In genomic region chr21:41631564-41632461, GRCh38 we compare ENCODE assay signal across 11 cellular contexts.
DNase-seq lines count a peak whose midpoint lies in the region; FAIRE-seq and TF ChIP-seq lines count a peak whose summit lies in the region.
"Had no signal": no experiment of that assay in that cellular context is flagged by ENCODE, and none has a peak within 500 bp of the region (broad histone marks: within the 10 kb centered on the region; RNA-seq: fewer than 3 reads in every experiment).

No MANE protein-coding gene starts in this region.

- peaks cover 6% of the 10 kb centered on the region for H3K9me3 Mint-ChIP-seq in chondrocyte (ENCODE audit: low read depth)
- H3K9me3 Mint-ChIP-seq: activated CD4-positive, alpha-beta T cell treated with anti-CD3 and anti-CD28 coated beads, Interleukin-2, amount 10 ng/mL, durations not matched to agents 7 days and 5 days had no signal

- H3K27me3 Mint-ChIP-seq in chondrocyte (ENCODE audit: low read depth) = no peaks in the 10 kb centered on the region

- TF ChIP-seq CTCF in chondrocyte (IDR thresholded peaks at IDR 0.05) = no peak

- DNase-seq in EH (ENCODE audit: low read depth) (peak; percentile 69), NCI-H2107 (lab: John Stamatoyannopoulos, UW) (peak; percentile 76), chondrocyte (ENCODE audit: low spot score) (no peak), posterior vena cava (ENCODE audit: low spot score) (peak; percentile 46), G401 (ENCODE audit: low spot score) (no peak), GM12891 (ENCODE audit: insufficient read length, low spot score) (no peak), NCI-H1694 (lab: John Stamatoyannopoulos, UW) (no peak)
- no peak for DNase-seq in activated CD4-positive, alpha-beta T cell treated with anti-CD3 and anti-CD28 coated beads for 4 hours
- DNase-seq: activated CD4-positive, alpha-beta T cell treated with anti-CD3 and anti-CD28 coated beads, Interleukin-2, amount 10 ng/mL, durations not matched to agents 7 days and 5 days; stimulated activated CD4-positive, alpha-beta T cell treated with anti-CD3 and anti-CD28 coated beads, Interleukin-2, amount 100 ng/mL, for 24 hours had no signal

- no peak overlapping the region for H3K4me3 Mint-ChIP-seq in chondrocyte (ENCODE audit: unreplicated experiment)
- H3K4me3 Mint-ChIP-seq: activated CD4-positive, alpha-beta T cell treated with anti-CD3 and anti-CD28 coated beads, Interleukin-2, amount 10 ng/mL, durations not matched to agents 7 days and 5 days had no signal

- peak overlapping the region; percentile 58 for H3K27ac Mint-ChIP-seq in chondrocyte (ENCODE audit: unreplicated experiment)
- H3K27ac Mint-ChIP-seq: activated CD4-positive, alpha-beta T cell treated with anti-CD3 and anti-CD28 coated beads, Interleukin-2, amount 10 ng/mL, durations not matched to agents 7 days and 5 days had no signal

- intact Hi-C loops in posterior vena cava (cut with DNase I) = no loop called here

- TF ChIP-seq POLR2A in GM12891 (IDR thresholded peaks at IDR 0.05; ENCODE audit: low read depth, low read length) = no peak

- in situ Hi-C loops in G401 (cut with HindIII; ENCODE audit: low sequenced_read_pairs) = no loop called here

- no peaks in the 10 kb centered on the region for H3K36me3 Mint-ChIP-seq in chondrocyte (ENCODE audit: low read depth)

- H3K4me1 Mint-ChIP-seq in chondrocyte (ENCODE audit: low read depth) = peaks cover 37% of the 10 kb centered on the region
- H3K4me1 Mint-ChIP-seq: activated CD4-positive, alpha-beta T cell treated with anti-CD3 and anti-CD28 coated beads, Interleukin-2, amount 10 ng/mL, durations not matched to agents 7 days and 5 days had no signal

- no peak for FAIRE-seq in GM12891 (lab: Jason Lieb, UNC)
- FAIRE-seq: frontal cortex had no signal

TF ChIP-seq in GM12891, 5 proteins besides CTCF, POLR2A, EP300 and RAD21:
- no peak for TF ChIP-seq TAF1 (IDR thresholded peaks at IDR 0.05; ENCODE audit: low read depth, low read length)
- no peak for TF ChIP-seq POLR2AphosphoS5 (IDR thresholded peaks at IDR 0.05; ENCODE audit: low read depth, low read length)
- no peak for TF ChIP-seq POU2F2 (IDR thresholded peaks at IDR 0.05; ENCODE audit: low read depth, low read length)
- no peak for TF ChIP-seq SPI1 (IDR thresholded peaks at IDR 0.05; ENCODE audit: low read depth, low read length)
- no peak for TF ChIP-seq PAX5 (IDR thresholded peaks at IDR 0.05; ENCODE audit: insufficient read depth, low read length, severe bottlenecking)

Comparison
In these comparisons a context has a peak if more than half of its experiments do, and no peak if none do; other contexts are left out.
1. DNase-seq: peak in EH (single experiment), NCI-H2107 (single experiment) and posterior vena cava (single experiment); none in chondrocyte (single experiment), activated CD4-positive, alpha-beta T cell treated with anti-CD3 and anti-CD28 coated beads for 4 hours (0 of 2), G401 (single experiment), GM12891 (single experiment) and NCI-H1694 (single experiment).